ENCODE assay signal across 8 cellular contexts in genomic region chr19:44111910-44112463, GRCh38. TPM values are rescaled to one million over a fixed set of nuclear protein-coding genes. Genes with fewer than 3 reads are reported as not detected.
DNase-seq lines count a peak whose midpoint lies in the region; ATAC-seq, FAIRE-seq and TF ChIP-seq lines count a peak whose summit lies in the region.

No MANE protein-coding gene starts in this region.

- peak; percentile 98 for DNase-seq in ELF-1 (ENCODE audit: low read depth, low spot score)
- DNase-seq in NCI-H226: peak; percentile 83
- peak in 2 of 4 experiments; percentile 8 to 18 for DNase-seq in K562 (ENCODE audit: extremely low read depth in 1 of 4, low spot score in 3 of 4)
- no peak for DNase-seq in kidney
- no peak for DNase-seq in tibial artery
- no peak for DNase-seq in lower leg skin (ENCODE audit: low spot score in 2 of 2)
- DNase-seq in left colon: no peak

- ATAC-seq in K562: no peak
- no peak for ATAC-seq in GM21737 (IDR thresholded peaks at IDR 0.05; ENCODE audit: unreplicated experiment)
- no peak for ATAC-seq in left colon

- peaks cover 11% of the 10 kb centered on the region for H3K9me3 ChIP-seq in K562 (replicated peaks; ENCODE audit: control insufficient read depth, insufficient read depth, low read depth, low read length)
- H3K9me3 ChIP-seq in kidney (ENCODE audit: control insufficient read depth in 1 of 2, low read length in 2 of 2): peaks cover 11 to 26% of the 10 kb centered on the region in 2 donors
- H3K9me3 ChIP-seq in tibial artery: peaks cover 6 to 50% (median 49%) of the 10 kb centered on the region in 3 donors

- 65% methylated on average over 15 of the region's 17 CpGs for WGBS in K562 (ENCODE audit: insufficient coverage, low coverage, missing lambda C conversion rate)
- WGBS in lower leg skin, 2 donors: 16 to 25% methylated on average over 17 of the region's 17 CpGs

- no peak for TF ChIP-seq CTCF in K562 (IDR thresholded peaks at IDR 0.05 in 2 of 3, conservative IDR thresholded peaks at IDR 0.05 in 1 of 3; ENCODE audit: insufficient read depth in 2 of 3, low read depth in 1 of 3, low read length in 3 of 3)
- TF ChIP-seq CTCF in kidney (IDR thresholded peaks at IDR 0.05; ENCODE audit: borderline replicate concordance, extremely low read depth, insufficient read depth): no peak
- no peak for TF ChIP-seq CTCF in tibial artery (IDR thresholded peaks at IDR 0.05)
- no peak for TF ChIP-seq CTCF in lower leg skin (IDR thresholded peaks at IDR 0.05)

- H3K27ac ChIP-seq in K562 (ENCODE audit: extremely low read depth, low read depth, low read length): no peak overlapping the region
- no peak overlapping the region for H3K27ac ChIP-seq in kidney (ENCODE audit: low read depth in 2 of 2, low read length in 2 of 2)
- no peak overlapping the region for H3K27ac ChIP-seq in tibial artery

- H3K9me1 ChIP-seq in K562 (ENCODE audit: control insufficient read depth, insufficient read depth, low read length): no peaks in the 10 kb centered on the region

- in situ Hi-C loops in K562 (cut with MboI): no loop called here

- no peak for TF ChIP-seq EP300 in K562 (IDR thresholded peaks at IDR 0.05; ENCODE audit: low read length)

- H3K36me3 ChIP-seq in K562 (ENCODE audit: control insufficient read depth, insufficient read depth, low read length) (0 out of 3 replicates have a peak, but pooled peaks cover under 1% of the 10 kb centered on the region), kidney (ENCODE audit: control insufficient read depth in 1 of 2, insufficient read depth in 2 of 2, low read length in 2 of 2) (peaks cover 5 to 8% of the 10 kb centered on the region in 2 donors), tibial artery (peaks cover 30 to 38% (median 38%) of the 10 kb centered on the region in 3 donors)

- H3K9ac ChIP-seq in K562 (ENCODE audit: insufficient read depth in 1 of 2, low read depth in 2 of 2, low read length in 2 of 2): no peak overlapping the region
- no peak overlapping the region for H3K9ac ChIP-seq in kidney (ENCODE audit: low read length in 2 of 2)

- H3K4me1 ChIP-seq in K562 (replicated peaks in 1 of 2; ENCODE audit: control insufficient read depth in 2 of 2, insufficient read depth in 2 of 2, low read length in 2 of 2) (no peaks in the 10 kb centered on the region; a peak in 2 of 5 replicates), kidney (ENCODE audit: control insufficient read depth in 1 of 2, insufficient read depth in 1 of 2, low read depth in 1 of 2, low read length in 2 of 2) (peaks cover 3 to 6% of the 10 kb centered on the region in 2 donors), tibial artery (peaks cover 0 to 20% (median 10%) of the 10 kb centered on the region in 4 donors)

- H3K4me3 ChIP-seq in K562 (no peak overlapping the region), kidney (ENCODE audit: low read length in 2 of 2) (peak overlapping the region; percentile 93 to 95), tibial artery (peak overlapping the region; percentile 66 to 83), lower leg skin (ENCODE audit: low read depth, poor library complexity, severe bottlenecking) (no peak overlapping the region)

- no peak for TF ChIP-seq RAD21 in K562 (CRISPR knock-in tag; conservative IDR thresholded peaks at IDR 0.05 in 1 of 2, IDR thresholded peaks at IDR 0.05 in 1 of 2)

- CTCF ChIA-PET in K562 (lab: Yijun Ruan, JAX; ENCODE audit: low intra/inter-chr PET ratio): no interaction called here

- POLR2A ChIA-PET in K562 (lab: Yijun Ruan, JAX): no interaction called here

- FAIRE-seq in K562 (lab: Jason Lieb, UNC): no peak
- FAIRE-seq in kidney (lab: Jason Lieb, UNC): no peak

- BruUV-seq in K562 (replicated peaks; lab: Mats Ljungman, UMichigan): TSS peak; percentile 81

- H3K79me2 ChIP-seq in K562 (ENCODE audit: control insufficient read depth, insufficient read depth, low read length): 0 out of 3 replicates have a peak, but pooled peaks cover 2% of the 10 kb centered on the region

- H2AFZ ChIP-seq in K562 (ENCODE audit: low read depth, low read length): no peak overlapping the region; the same call in 1 of the 2 replicates

- TF ChIP-seq POLR2A in K562 (conservative IDR thresholded peaks at IDR 0.05) (no peak), lower leg skin (IDR thresholded peaks at IDR 0.05) (no peak)

- H3K27me3 ChIP-seq in K562 (ENCODE audit: control insufficient read depth in 2 of 2, insufficient read depth in 2 of 2, low read length in 2 of 2): no peaks in the 10 kb centered on the region
- H3K27me3 ChIP-seq in tibial artery: no peaks in the 10 kb centered on the region

- H4K20me1 ChIP-seq in K562 (replicated peaks; ENCODE audit: control insufficient read depth, insufficient read depth, low read length): no peaks in the 10 kb centered on the region

- intact Hi-C loops in K562 (cut with micrococcal nuclease) (loop anchor here (10.0 kb wide), 1 partner anchor 107 kb away; the partner anchor contains the start of gene ZNF230), kidney (cut with DNase I) (no loop called here), tibial artery (cut with DNase I; ENCODE audit: low total_unique reads) (loop anchor here (10.0 kb wide), 1 partner anchor 53 kb away; the partner anchor contains the start of gene ZNF226), lower leg skin (cut with DNase I; ENCODE audit: low total_unique reads) (no loop called here), left colon (cut with DNase I, micrococcal nuclease) (no loop called here)

- H3K4me2 ChIP-seq in K562 (ENCODE audit: insufficient read depth, low read length): peak overlapping the region; percentile 7

RNA-seq across cellular contexts. Expression of gene ZNF225, which starts 1.2 kb away (rescaled TPM):
- 7.8 and 20.6 TPM in 2 replicates for total RNA-seq in K562 (2011; cell fraction: chromatin; rRNA removed; ENCODE audit: low replicate concordance)
- 5.5 and 7.0 TPM in 2 replicates for total RNA-seq in K562 (2011; cell fraction: nucleolus; rRNA removed)
- 11.1 and 17.1 TPM in 2 replicates for total RNA-seq in K562 (2011; cell fraction: nucleoplasm; rRNA removed)
- total RNA-seq in K562 (2014; rRNA removed) (1.5 and 1.6 TPM in 2 replicates), K562 (2014; rRNA removed; fragmentation: Illumina TruSeq; extraction: Trizol) (3.9 and 5.3 TPM in 2 replicates), K562 (2015; rRNA removed; fragmentation: Illumina TruSeq; extraction: Trizol) (2.1 and 2.7 TPM in 2 replicates), K562 (2021) (2.3 and 4.2 TPM in 2 replicates), kidney (6.7 TPM), lower leg skin (1 to 10 TPM; 1.5 to 3.3 (median 2.4) TPM), left colon (1 to 10 TPM; 3.7 to 3.9 TPM)
- polyA plus RNA-seq in K562 (2011; rRNA removed) (1.8 and 2.5 TPM in 2 replicates), K562 (2014; fragmentation: Illumina TruSeq; extraction: Trizol) (1.5 and 1.8 TPM in 2 replicates), K562 (2014; fragmentation: Nextera tagmentation; extraction: Ambion mirVana) (1 to 10 TPM; 1.4 to 2.2 TPM), K562 (2014; rRNA removed) (0.84 and 1.9 TPM in 2 replicates), kidney (ENCODE audit: insufficient read depth, low read depth, low replicate concordance) (2.3 TPM)
- 0.43 and 0.71 TPM in 2 replicates for polyA plus RNA-seq in K562 (2011; cell fraction: cytosol; rRNA removed)
- 2.3 and 2.9 TPM in 2 replicates for polyA plus RNA-seq in K562 (2011; cell fraction: nucleus; rRNA removed)
- polyA plus RNA-seq in K562 (2012): 1.2 and 2.0 TPM in 2 replicates
- polyA minus RNA-seq in K562 (2011; rRNA and poly(A)+ RNA removed): 6.8 and 7.4 TPM in 2 replicates
- 1.3 and 1.8 TPM in 2 replicates for polyA minus RNA-seq in K562 (2011; cell fraction: cytosol; rRNA and poly(A)+ RNA removed)
- polyA minus RNA-seq in K562 (2011; cell fraction: nucleus; rRNA and poly(A)+ RNA removed): 3.8 and 7.2 TPM in 2 replicates

RNA-seq across cellular contexts. Expression of gene ZNF224, which starts 17.8 kb away (rescaled TPM):
- 29.4 and 65.6 TPM in 2 replicates for total RNA-seq in K562 (2011; cell fraction: chromatin; rRNA removed; ENCODE audit: low replicate concordance)
- total RNA-seq in K562 (2011; cell fraction: nucleolus; rRNA removed): 21.3 and 22.6 TPM in 2 replicates
- total RNA-seq in K562 (2011; cell fraction: nucleoplasm; rRNA removed): 40.9 and 53.3 TPM in 2 replicates
- total RNA-seq in K562 (2014; rRNA removed) (6.5 and 6.9 TPM in 2 replicates), K562 (2014; rRNA removed; fragmentation: Illumina TruSeq; extraction: Trizol) (10.7 and 14.7 TPM in 2 replicates), K562 (2015; rRNA removed; fragmentation: Illumina TruSeq; extraction: Trizol) (9.2 and 11.2 TPM in 2 replicates), K562 (2021) (7.3 and 10.0 TPM in 2 replicates), kidney (34.0 TPM), lower leg skin (10 to 100 TPM; 12.5 to 27.1 (median 20.3) TPM), left colon (10 to 100 TPM; 22.3 to 25.8 TPM)
- polyA plus RNA-seq in K562 (2011; rRNA removed) (13.8 and 15.6 TPM in 2 replicates), K562 (2014; fragmentation: Illumina TruSeq; extraction: Trizol) (7.9 and 8.7 TPM in 2 replicates), K562 (2014; fragmentation: Nextera tagmentation; extraction: Ambion mirVana) (1 to 10 TPM; 4.4 to 7.1 TPM), K562 (2014; rRNA removed) (9.1 and 12.2 TPM in 2 replicates), kidney (ENCODE audit: insufficient read depth, low read depth, low replicate concordance) (7.8 TPM)
- 3.6 and 5.5 TPM in 2 replicates for polyA plus RNA-seq in K562 (2011; cell fraction: cytosol; rRNA removed)
- 19.2 and 21.7 TPM in 2 replicates for polyA plus RNA-seq in K562 (2011; cell fraction: nucleus; rRNA removed)
- 6.2 and 9.3 TPM in 2 replicates for polyA plus RNA-seq in K562 (2012)
- polyA minus RNA-seq in K562 (2011; rRNA and poly(A)+ RNA removed): 17.1 and 18.0 TPM in 2 replicates
- 4.7 and 7.1 TPM in 2 replicates for polyA minus RNA-seq in K562 (2011; cell fraction: cytosol; rRNA and poly(A)+ RNA removed)
- polyA minus RNA-seq in K562 (2011; cell fraction: nucleus; rRNA and poly(A)+ RNA removed): 19.7 and 24.9 TPM in 2 replicates

RNA-seq across cellular contexts. Expression of gene ZNF234, which starts 29.4 kb away (rescaled TPM):
- total RNA-seq in K562 (2011; cell fraction: chromatin; rRNA removed; ENCODE audit: low replicate concordance): 7.9 and 13.7 TPM in 2 replicates
- 8.3 and 9.5 TPM in 2 replicates for total RNA-seq in K562 (2011; cell fraction: nucleolus; rRNA removed)
- 8.6 and 8.9 TPM in 2 replicates for total RNA-seq in K562 (2011; cell fraction: nucleoplasm; rRNA removed)
- total RNA-seq in K562 (2014; rRNA removed): 0.69 and 0.82 TPM in 2 replicates
- 2.7 and 2.9 TPM in 2 replicates for total RNA-seq in K562 (2014; rRNA removed; fragmentation: Illumina TruSeq; extraction: Trizol)
- total RNA-seq in K562 (2015; rRNA removed; fragmentation: Illumina TruSeq; extraction: Trizol): 1.4 and 1.6 TPM in 2 replicates
- 1.6 and 1.9 TPM in 2 replicates for total RNA-seq in K562 (2021)
- polyA plus RNA-seq in K562 (2011; rRNA removed): 1.1 and 1.6 TPM in 2 replicates
- polyA plus RNA-seq in K562 (2011; cell fraction: cytosol; rRNA removed): 0.37 and 0.59 TPM in 2 replicates
- 2.3 and 2.7 TPM in 2 replicates for polyA plus RNA-seq in K562 (2011; cell fraction: nucleus; rRNA removed)
- polyA plus RNA-seq in K562 (2012): 1.0 and 2.0 TPM in 2 replicates
- 1.2 and 1.9 TPM in 2 replicates for polyA plus RNA-seq in K562 (2014; fragmentation: Illumina TruSeq; extraction: Trizol)
- polyA plus RNA-seq in K562 (2014; fragmentation: Nextera tagmentation; extraction: Ambion mirVana): 1 to 10 TPM; 1.5 to 1.9 TPM
- 0.85 and 2.0 TPM in 2 replicates for polyA plus RNA-seq in K562 (2014; rRNA removed)
- polyA minus RNA-seq in K562 (2011; rRNA and poly(A)+ RNA removed): 2.3 and 3.5 TPM in 2 replicates
- 0.38 TPM in 1 of 2 replicates, not detected in the other for polyA minus RNA-seq in K562 (2011; cell fraction: cytosol; rRNA and poly(A)+ RNA removed)
- polyA minus RNA-seq in K562 (2011; cell fraction: nucleus; rRNA and poly(A)+ RNA removed): 3.1 and 5.2 TPM in 2 replicates
- 13.8 TPM for total RNA-seq in kidney
- polyA plus RNA-seq in kidney (ENCODE audit: insufficient read depth, low read depth, low replicate concordance): 3.2 TPM
- 1 to 10 TPM; 5.8 to 8.3 (median 7.1) TPM for total RNA-seq in lower leg skin
- total RNA-seq in left colon: 1 to 10 TPM; 7.6 to 7.7 TPM

RNA-seq across cellular contexts. Expression of gene ZNF284, which starts 40.0 kb away (rescaled TPM):
- total RNA-seq in K562 (2011; cell fraction: chromatin; rRNA removed; ENCODE audit: low replicate concordance): 0.19 and 0.23 TPM in 2 replicates
- 0.13 TPM in 1 of 2 replicates, not detected in the other for total RNA-seq in K562 (2011; cell fraction: nucleolus; rRNA removed)
- 0.22 and 0.38 TPM in 2 replicates for total RNA-seq in K562 (2011; cell fraction: nucleoplasm; rRNA removed)
- total RNA-seq in K562 (2014; rRNA removed) (0.16 and 0.23 TPM in 2 replicates), K562 (2014; rRNA removed; fragmentation: Illumina TruSeq; extraction: Trizol) (0.22 and 0.29 TPM in 2 replicates), K562 (2015; rRNA removed; fragmentation: Illumina TruSeq; extraction: Trizol) (0.18 and 0.19 TPM in 2 replicates), K562 (2021) (0.18 and 0.24 TPM in 2 replicates), kidney (2.5 TPM), lower leg skin (1 to 10 TPM; 2.6 to 3.4 (median 3.0) TPM), left colon (1 to 10 TPM; 1.6 to 2.1 TPM)
- polyA plus RNA-seq in K562 (2011; rRNA removed) (0.04 and 0.07 TPM in 2 replicates), K562 (2014; fragmentation: Illumina TruSeq; extraction: Trizol) (0.10 and 0.17 TPM in 2 replicates), K562 (2014; fragmentation: Nextera tagmentation; extraction: Ambion mirVana) (under 1 TPM; 0.13 to 0.20 TPM), K562 (2014; rRNA removed) (0.03 and 0.20 TPM in 2 replicates), kidney (ENCODE audit: insufficient read depth, low read depth, low replicate concordance) (1.2 TPM)
- polyA plus RNA-seq in K562 (2011; cell fraction: cytosol; rRNA removed): 0.03 TPM in 2 replicates
- 0.03 TPM in 2 replicates for polyA plus RNA-seq in K562 (2011; cell fraction: nucleus; rRNA removed)
- polyA plus RNA-seq in K562 (2012): 0.14 and 0.25 TPM in 2 replicates
- polyA minus RNA-seq in K562 (2011; rRNA and poly(A)+ RNA removed): 0.03 and 0.21 TPM in 2 replicates
- not detected in 2 replicates for polyA minus RNA-seq in K562 (2011; cell fraction: cytosol; rRNA and poly(A)+ RNA removed)
- polyA minus RNA-seq in K562 (2011; cell fraction: nucleus; rRNA and poly(A)+ RNA removed): 0.11 TPM in 1 of 2 replicates, not detected in the other

RNA-seq across cellular contexts. Expression of gene ZNF226, which starts 52.9 kb away (rescaled TPM):
- 15.6 and 30.7 TPM in 2 replicates for total RNA-seq in K562 (2011; cell fraction: chromatin; rRNA removed; ENCODE audit: low replicate concordance)
- 8.0 and 9.3 TPM in 2 replicates for total RNA-seq in K562 (2011; cell fraction: nucleolus; rRNA removed)
- total RNA-seq in K562 (2011; cell fraction: nucleoplasm; rRNA removed): 14.7 and 22.2 TPM in 2 replicates
- total RNA-seq in K562 (2014; rRNA removed): 6.2 and 6.5 TPM in 2 replicates
- total RNA-seq in K562 (2014; rRNA removed; fragmentation: Illumina TruSeq; extraction: Trizol): 9.3 and 12.0 TPM in 2 replicates
- total RNA-seq in K562 (2015; rRNA removed; fragmentation: Illumina TruSeq; extraction: Trizol): 5.7 and 6.2 TPM in 2 replicates
- total RNA-seq in K562 (2021): 8.2 and 8.5 TPM in 2 replicates
- 5.8 and 9.8 TPM in 2 replicates for polyA plus RNA-seq in K562 (2011; rRNA removed)
- 0.91 and 2.7 TPM in 2 replicates for polyA plus RNA-seq in K562 (2011; cell fraction: cytosol; rRNA removed)
- 12.6 and 15.4 TPM in 2 replicates for polyA plus RNA-seq in K562 (2011; cell fraction: nucleus; rRNA removed)
- 6.7 and 11.5 TPM in 2 replicates for polyA plus RNA-seq in K562 (2012)
- polyA plus RNA-seq in K562 (2014; fragmentation: Illumina TruSeq; extraction: Trizol): 7.1 and 9.0 TPM in 2 replicates
- 10 to 100 TPM; 18.0 to 19.4 TPM for polyA plus RNA-seq in K562 (2014; fragmentation: Nextera tagmentation; extraction: Ambion mirVana)
- 9.2 and 15.5 TPM in 2 replicates for polyA plus RNA-seq in K562 (2014; rRNA removed)
- polyA minus RNA-seq in K562 (2011; rRNA and poly(A)+ RNA removed): 11.3 and 12.3 TPM in 2 replicates
- 2.7 and 2.8 TPM in 2 replicates for polyA minus RNA-seq in K562 (2011; cell fraction: cytosol; rRNA and poly(A)+ RNA removed)
- 5.4 and 7.8 TPM in 2 replicates for polyA minus RNA-seq in K562 (2011; cell fraction: nucleus; rRNA and poly(A)+ RNA removed)
- total RNA-seq in kidney: 29.3 TPM
- 27.4 TPM for polyA plus RNA-seq in kidney (ENCODE audit: insufficient read depth, low read depth, low replicate concordance)
- 10 to 100 TPM; 13.4 to 30.4 (median 19.8) TPM for total RNA-seq in lower leg skin
- 10 to 100 TPM; 16.1 to 20.3 TPM for total RNA-seq in left colon

Comparison
In these comparisons a context has a peak if more than half of its experiments do, and no peak if none do; other contexts are left out.
1. DNase-seq: peak in ELF-1 (single experiment) and NCI-H226 (single experiment); none in kidney (single experiment), tibial artery (0 of 2), lower leg skin (0 of 2) and left colon (0 of 2).
2. H3K4me3 ChIP-seq: peak in kidney (2 of 2) and tibial artery (2 of 2); none in K562 (single experiment) and lower leg skin (single experiment).
3. intact Hi-C loops: an anchor here in K562 (10.0 kb wide) and tibial artery (10.0 kb wide); none called in kidney, lower leg skin and left colon.